In genomic region chrX:125287282-125287681, GRCh38 we compare ENCODE assay signal across 30 cellular contexts. TPM values are rescaled to one million over a fixed set of nuclear protein-coding genes. Genes with fewer than 3 reads are reported as not detected.
"Had no signal": no experiment of that assay in that cellular context is flagged by ENCODE, and none has a peak within 500 bp of the region (broad histone marks: within the 10 kb centered on the region; RNA-seq: fewer than 3 reads in every experiment).

No MANE protein-coding gene starts in this region.

- H3K27me3 Mint-ChIP-seq: stimulated activated memory B cell treated with anti-CD40 and anti-IgM and Interleukin-4, amounts not matched to agents 10 μg/mL and 1 μg/mL and 100 μg/mL, for 72 hours; stimulated activated naive B cell treated with anti-CD40 and anti-IgM and Interleukin-4, amounts not matched to agents 10 μg/mL and 1 μg/mL and 100 μg/mL, for 72 hours; stimulated activated naive CD8-positive, alpha-beta T cell treated with anti-CD3 and anti-CD28 coated beads, Interleukin-15, amount 100 ng/mL, for 72 hours; type B pancreatic cell had no signal

- H3K27ac Mint-ChIP-seq: stimulated activated effector memory CD8-positive, alpha-beta T cell treated with anti-CD3 and anti-CD28 coated beads, Interleukin-12 subunit alpha, Interleukin-12 subunit beta, amount 100 ng/mL, for 72 hours; stimulated activated memory B cell treated with anti-CD40 and anti-IgM and Interleukin-4, amounts not matched to agents 10 μg/mL and 1 μg/mL and 100 μg/mL, for 72 hours; stimulated activated naive B cell treated with anti-CD40 and anti-IgM and Interleukin-4, amounts not matched to agents 10 μg/mL and 1 μg/mL and 100 μg/mL, for 72 hours; stimulated activated naive CD8-positive, alpha-beta T cell treated with anti-CD3 and anti-CD28 coated beads, Interleukin-15, amount 100 ng/mL, for 72 hours; stimulated activated naive CD8-positive, alpha-beta T cell treated with anti-CD3 and anti-CD28 coated beads, Interleukin-15, Interleukin-2, amounts not matched to agents 100 ng/mL and 50 ng/mL, for 24 hours; type B pancreatic cell had no signal

- ATAC-seq: stimulated activated effector memory CD8-positive, alpha-beta T cell treated with anti-CD3 and anti-CD28 coated beads, Interleukin-12 subunit alpha, Interleukin-12 subunit beta, amount 100 ng/mL, for 72 hours; stimulated activated memory B cell treated with anti-CD40 and anti-IgM and Interleukin-4, amounts not matched to agents 10 μg/mL and 1 μg/mL and 100 μg/mL, for 72 hours; stimulated activated naive B cell treated with anti-CD40 and anti-IgM and Interleukin-4, amounts not matched to agents 10 μg/mL and 1 μg/mL and 100 μg/mL, for 72 hours; stimulated activated naive CD8-positive, alpha-beta T cell treated with anti-CD3 and anti-CD28 coated beads, Interleukin-15, amount 100 ng/mL, for 72 hours; stimulated activated naive CD8-positive, alpha-beta T cell treated with anti-CD3 and anti-CD28 coated beads, Interleukin-15, Interleukin-2, amounts not matched to agents 100 U/mL and 50 U/mL, for 24 hours; upper lobe of right lung had no signal

- H3K36me3 ChIP-seq: stomach, suprapubic skin, thoracic aorta, thyroid gland, tibial artery, tibial nerve, transverse colon, upper lobe of left lung, upper lobe of right lung, uterus, vagina had no signal

- H3K27me3 ChIP-seq: stomach, suprapubic skin, testis, thyroid gland, tibial artery, tibial nerve, transverse colon, upper lobe of left lung, upper lobe of right lung, uterus, vagina had no signal

- DNase-seq: stimulated activated CD4-positive, alpha-beta T cell treated with anti-CD3 and anti-CD28 coated beads, Interleukin-2, amount 100 ng/mL, for 48 hours; stimulated activated CD4-positive, alpha-beta T cell treated with anti-CD3 and anti-CD28 coated beads, Interleukin-4, amount 100 ng/mL, for 1 hour; stimulated activated CD4-positive, alpha-beta T cell treated with anti-CD3 and anti-CD28 coated beads, Interleukin-4, amount 100 ng/mL, for 24 hours; stimulated activated CD4-positive, alpha-beta T cell treated with anti-CD3 and anti-CD28 coated beads, Interleukin-4, amount 100 ng/mL, for 4 hours; stimulated activated CD8-positive, alpha-beta memory T cell treated with anti-CD3 and anti-CD28 coated beads, Interleukin-4, amount 100 ng/mL, for 48 hours; stimulated activated naive B cell treated with anti-CD40 and anti-IgM and Interleukin-4, amounts not matched to agents 10 μg/mL and 1 μg/mL and 100 μg/mL, for 72 hours; stimulated activated naive CD4-positive, alpha-beta T cell treated with Interleukin-2 at 50 U/mL for 16 hours; stimulated activated naive CD8-positive, alpha-beta T cell treated with anti-CD3 and anti-CD28 coated beads, Interleukin-15, amount 100 ng/mL, for 72 hours; stimulated activated naive CD8-positive, alpha-beta T cell treated with anti-CD3 and anti-CD28 coated beads, Interleukin-15, Interleukin-2, amounts not matched to agents 100 U/mL and 50 U/mL, for 24 hours; stomach; substantia nigra; testis; thyroid gland; tibial artery; transverse colon; trophoblast cell; upper lobe of left lung; upper lobe of right lung; uterus had no signal

- H3K36me3 Mint-ChIP-seq: stimulated activated effector memory CD8-positive, alpha-beta T cell treated with anti-CD3 and anti-CD28 coated beads, Interleukin-12 subunit alpha, Interleukin-12 subunit beta, amount 100 ng/mL, for 72 hours; stimulated activated memory B cell treated with anti-CD40 and anti-IgM and Interleukin-4, amounts not matched to agents 10 μg/mL and 1 μg/mL and 100 μg/mL, for 72 hours; stimulated activated naive B cell treated with anti-CD40 and anti-IgM and Interleukin-4, amounts not matched to agents 10 μg/mL and 1 μg/mL and 100 μg/mL, for 72 hours; type B pancreatic cell had no signal

- H3K4me1 Mint-ChIP-seq: stimulated activated effector memory CD8-positive, alpha-beta T cell treated with anti-CD3 and anti-CD28 coated beads, Interleukin-12 subunit alpha, Interleukin-12 subunit beta, amount 100 ng/mL, for 72 hours; stimulated activated memory B cell treated with anti-CD40 and anti-IgM and Interleukin-4, amounts not matched to agents 10 μg/mL and 1 μg/mL and 100 μg/mL, for 72 hours; stimulated activated naive B cell treated with anti-CD40 and anti-IgM and Interleukin-4, amounts not matched to agents 10 μg/mL and 1 μg/mL and 100 μg/mL, for 72 hours; stimulated activated naive CD8-positive, alpha-beta T cell treated with anti-CD3 and anti-CD28 coated beads, Interleukin-15, amount 100 ng/mL, for 72 hours had no signal

- H3K9me3 ChIP-seq: stomach, suprapubic skin, testis, thoracic aorta, thyroid gland, tibial artery, tibial nerve, transverse colon, upper lobe of left lung, upper lobe of right lung, uterus, vagina had no signal

- H3K9me3 Mint-ChIP-seq: stimulated activated effector memory CD8-positive, alpha-beta T cell treated with anti-CD3 and anti-CD28 coated beads, Interleukin-12 subunit alpha, Interleukin-12 subunit beta, amount 100 ng/mL, for 72 hours; stimulated activated memory B cell treated with anti-CD40 and anti-IgM and Interleukin-4, amounts not matched to agents 10 μg/mL and 1 μg/mL and 100 μg/mL, for 72 hours; stimulated activated naive B cell treated with anti-CD40 and anti-IgM and Interleukin-4, amounts not matched to agents 10 μg/mL and 1 μg/mL and 100 μg/mL, for 72 hours; stimulated activated naive CD8-positive, alpha-beta T cell treated with anti-CD3 and anti-CD28 coated beads, Interleukin-15, amount 100 ng/mL, for 72 hours; stimulated activated naive CD8-positive, alpha-beta T cell treated with anti-CD3 and anti-CD28 coated beads, Interleukin-15, Interleukin-2, amounts not matched to agents 100 ng/mL and 50 ng/mL, for 24 hours; type B pancreatic cell had no signal

- H3K27ac ChIP-seq: stomach, suprapubic skin, testis, thoracic aorta, thyroid gland, tibial artery, tibial nerve, transverse colon, upper lobe of left lung, upper lobe of right lung, uterus, vagina had no signal

- H3K4me3 Mint-ChIP-seq: stimulated activated effector memory CD8-positive, alpha-beta T cell treated with anti-CD3 and anti-CD28 coated beads, Interleukin-12 subunit alpha, Interleukin-12 subunit beta, amount 100 ng/mL, for 72 hours; stimulated activated memory B cell treated with anti-CD40 and anti-IgM and Interleukin-4, amounts not matched to agents 10 μg/mL and 1 μg/mL and 100 μg/mL, for 72 hours; stimulated activated naive B cell treated with anti-CD40 and anti-IgM and Interleukin-4, amounts not matched to agents 10 μg/mL and 1 μg/mL and 100 μg/mL, for 72 hours; stimulated activated naive CD8-positive, alpha-beta T cell treated with anti-CD3 and anti-CD28 coated beads, Interleukin-15, amount 100 ng/mL, for 72 hours; stimulated activated naive CD8-positive, alpha-beta T cell treated with anti-CD3 and anti-CD28 coated beads, Interleukin-15, Interleukin-2, amounts not matched to agents 100 ng/mL and 50 ng/mL, for 24 hours; type B pancreatic cell had no signal

- H3K4me1 ChIP-seq: stomach, suprapubic skin, testis, thyroid gland, tibial artery, tibial nerve, transverse colon, upper lobe of left lung, upper lobe of right lung, uterus, vagina had no signal

- H3K4me3 ChIP-seq: stomach, suprapubic skin, testis, thoracic aorta, thyroid gland, tibial artery, tibial nerve, transverse colon, upper lobe of left lung, upper lobe of right lung, uterus, vagina had no signal

RNA-seq across cellular contexts. Expression of gene TEX13C, which starts 32.4 kb away (rescaled TPM):
- total RNA-seq: stomach, suprapubic skin, temporal lobe, thoracic aorta, transverse colon, upper lobe of right lung, ureter, urinary bladder, uterus, vagina had no signal
- polyA plus RNA-seq: stomach, urinary bladder had no signal
